ENCODE assay signal across 19 cellular contexts in genomic region chr7:137335814-137336213, GRCh38. TPM values are rescaled to one million over a fixed set of nuclear protein-coding genes. Genes with fewer than 3 reads are reported as not detected.
"Had no signal": no experiment of that assay in that cellular context is flagged by ENCODE, and none has a peak within 500 bp of the region (broad histone marks: within the 10 kb centered on the region; RNA-seq: fewer than 3 reads in every experiment).

No MANE protein-coding gene starts in this region.

- H3K27ac ChIP-seq: body of pancreas, esophagus muscularis mucosa, neutrophil, spleen, thyroid gland had no signal

- H3K36me3 ChIP-seq: esophagus muscularis mucosa, neutrophil, spleen, thyroid gland had no signal

- FAIRE-seq: colon, TTC549, urothelium cell line had no signal

- H3K27me3 ChIP-seq: body of pancreas, dorsolateral prefrontal cortex, esophagus muscularis mucosa, neutrophil, spleen, thyroid gland had no signal

- H3K4me1 ChIP-seq: body of pancreas, esophagus muscularis mucosa, spleen, thyroid gland had no signal

- H3K9me3 ChIP-seq: body of pancreas, esophagus muscularis mucosa, neutrophil, thyroid gland had no signal

- DNase-seq: activated CD4-positive, alpha-beta memory T cell treated with anti-CD3 and anti-CD28 coated beads for 36 hours; activated CD4-positive, alpha-beta T cell treated with anti-CD3 and anti-CD28 coated beads for 4 hours; amniotic stem cell; body of pancreas; central memory CD4-positive, alpha-beta T cell; dorsolateral prefrontal cortex; endodermal cell; left cardiac atrium; naive thymus-derived CD8-positive, alpha-beta T cell; retina; spleen; stimulated activated naive CD4-positive, alpha-beta T cell; thyroid gland had no signal

- ATAC-seq: body of pancreas; left cardiac atrium; naive thymus-derived CD8-positive, alpha-beta T cell; WTC11 had no signal

- H3K4me3 ChIP-seq: body of pancreas, esophagus muscularis mucosa, spleen, thyroid gland had no signal

RNA-seq across cellular contexts. Expression of gene PTN, which starts 7.7 kb away (rescaled TPM):
- total RNA-seq: activated CD4-positive, alpha-beta memory T cell treated with anti-CD3 and anti-CD28 coated beads for 36 hours; naive thymus-derived CD8-positive, alpha-beta T cell had no signal
- polyA plus RNA-seq: naive thymus-derived CD8-positive, alpha-beta T cell had no signal
